In genomic region chr1:57146100-57146499, GRCh38 we compare ENCODE assay signal across 17 cellular contexts.
DNase-seq lines count a peak whose midpoint lies in the region; ATAC-seq and TF ChIP-seq lines count a peak whose summit lies in the region.
"Had no signal": no experiment of that assay in that cellular context is flagged by ENCODE, and none has a peak within 500 bp of the region (broad histone marks: within the 10 kb centered on the region; RNA-seq: fewer than 3 reads in every experiment).

No MANE protein-coding gene starts in this region.

- H3K9me3 Mint-ChIP-seq in T-helper 2 cell treated with Interferon-gamma antibody and Interleukin-4, amounts not matched to agents 5 μg/mL and 100 μg/mL, for 36 hours: no peaks in the 10 kb centered on the region
- no peaks in the 10 kb centered on the region for H3K9me3 Mint-ChIP-seq in osteocyte (ENCODE audit: unreplicated experiment)
- H3K9me3 Mint-ChIP-seq: CD8-positive, alpha-beta T cell; GM23338; IgD-negative memory B cell had no signal

- H3K27ac ChIP-seq in GM23248 (no peak overlapping the region), colonic mucosa (no peak overlapping the region)
- H3K27ac ChIP-seq: BLaER1 treated with 17β-estradiol and CSF1 and Interleukin-3, amounts not matched to agents 10 nM and 100 nM; HL-60 had no signal

- H3K4me1 Mint-ChIP-seq in T-helper 2 cell treated with Interferon-gamma antibody and Interleukin-4, amounts not matched to agents 5 μg/mL and 100 μg/mL, for 36 hours (ENCODE audit: low read depth): no peaks in the 10 kb centered on the region
- H3K4me1 Mint-ChIP-seq in osteocyte (ENCODE audit: unreplicated experiment): no peaks in the 10 kb centered on the region
- H3K4me1 Mint-ChIP-seq: B cell, GM23338, IgD-negative memory B cell had no signal

- no peaks in the 10 kb centered on the region for H3K9me3 ChIP-seq in GM23248 (ENCODE audit: low read depth)
- H3K9me3 ChIP-seq in colonic mucosa: no peaks in the 10 kb centered on the region
- H3K9me3 ChIP-seq: BLaER1 treated with 17β-estradiol and CSF1 and Interleukin-3, amounts not matched to agents 10 nM and 100 nM had no signal

- intact Hi-C loops in colonic mucosa (cut with DNase I): no loop called here

- peak; percentile 24 for DNase-seq in GM23248
- DNase-seq in fibroblast of peridontal ligament (ENCODE audit: extremely low read depth): peak; percentile 12
- no peak for DNase-seq in T-helper 2 cell treated with Interferon-gamma antibody and Interleukin-4, amounts not matched to agents 5 μg/mL and 100 μg/mL, for 36 hours (ENCODE audit: low spot score)
- DNase-seq in osteocyte (ENCODE audit: extremely low spot score, unreplicated experiment): no peak
- DNase-seq in colonic mucosa: no peak
- DNase-seq: Calu3; CD8-positive, alpha-beta T cell; DMS79 treated with DMSO at 0.1 percent for 48 hours; GF-D8; HCEC 1CT had no signal

- no peaks in the 10 kb centered on the region; the same call in 1 of the 2 replicates for H3F3A ChIP-seq in GM23248 (ENCODE audit: insufficient read depth)

- no peaks in the 10 kb centered on the region for H3K36me3 Mint-ChIP-seq in T-helper 2 cell treated with Interferon-gamma antibody and Interleukin-4, amounts not matched to agents 5 μg/mL and 100 μg/mL, for 36 hours (ENCODE audit: low read depth)
- H3K36me3 Mint-ChIP-seq in osteocyte (ENCODE audit: unreplicated experiment): no peaks in the 10 kb centered on the region
- H3K36me3 Mint-ChIP-seq: CD8-positive, alpha-beta T cell; IgD-negative memory B cell had no signal

- no peaks in the 10 kb centered on the region for H3K79me2 ChIP-seq in GM23248 (ENCODE audit: insufficient read depth)

- TF ChIP-seq CTCF in osteocyte (IDR thresholded peaks at IDR 0.05): no peak
- no peak for TF ChIP-seq CTCF in colonic mucosa (IDR thresholded peaks at IDR 0.05)

- no peak overlapping the region for H3K4me3 Mint-ChIP-seq in T-helper 2 cell treated with Interferon-gamma antibody and Interleukin-4, amounts not matched to agents 5 μg/mL and 100 μg/mL, for 36 hours
- H3K4me3 Mint-ChIP-seq in osteocyte (ENCODE audit: unreplicated experiment): no peak overlapping the region
- H3K4me3 Mint-ChIP-seq: B cell; CD8-positive, alpha-beta T cell; GM23338; IgD-negative memory B cell had no signal

- no peak overlapping the region for H3K27ac Mint-ChIP-seq in T-helper 2 cell treated with Interferon-gamma antibody and Interleukin-4, amounts not matched to agents 5 μg/mL and 100 μg/mL, for 36 hours
- H3K27ac Mint-ChIP-seq in osteocyte (ENCODE audit: unreplicated experiment): no peak overlapping the region
- H3K27ac Mint-ChIP-seq: B cell; CD8-positive, alpha-beta T cell; GM23338; IgD-negative memory B cell had no signal

- H3K36me3 ChIP-seq in GM23248 (ENCODE audit: low read depth) (no peaks in the 10 kb centered on the region), colonic mucosa (no peaks in the 10 kb centered on the region)

- no peak overlapping the region for H3K4me3 ChIP-seq in GM23248
- H3K4me3 ChIP-seq in colonic mucosa: no peak overlapping the region
- H3K4me3 ChIP-seq: BLaER1 treated with 17β-estradiol and CSF1 and Interleukin-3, amounts not matched to agents 10 nM and 100 nM; GM12878; GM23338 had no signal

- no peak overlapping the region for H2AFZ ChIP-seq in GM23248
- H2AFZ ChIP-seq: GM23338 had no signal

- H3K9me2 ChIP-seq in GM23248 (ENCODE audit: insufficient read depth): no peaks in the 10 kb centered on the region

- in situ Hi-C loops in GM23248 (cut with MboI): no loop called here

- H3K27me3 Mint-ChIP-seq in T-helper 2 cell treated with Interferon-gamma antibody and Interleukin-4, amounts not matched to agents 5 μg/mL and 100 μg/mL, for 36 hours (ENCODE audit: low read depth): no peaks in the 10 kb centered on the region
- H3K27me3 Mint-ChIP-seq in osteocyte (ENCODE audit: unreplicated experiment): no peaks in the 10 kb centered on the region
- H3K27me3 Mint-ChIP-seq: IgD-negative memory B cell had no signal

- 39 to 74% methylated on average over 2 of the region's 2 CpGs for WGBS in GM23248 (ENCODE audit: low coverage in 1 of 2, low lambda C conversion rate in 2 of 2, missing lambda C conversion rate in 2 of 2), 2 experiments

- no peaks in the 10 kb centered on the region for H4K20me1 ChIP-seq in GM23248 (ENCODE audit: insufficient read depth)
- H4K20me1 ChIP-seq: BLaER1 treated with 17β-estradiol and CSF1 and Interleukin-3, amounts not matched to agents 10 nM and 100 nM had no signal

- no peak overlapping the region for H3K9ac ChIP-seq in GM23248
- no peak overlapping the region for H3K9ac ChIP-seq in colonic mucosa (ENCODE audit: low read depth in 2 of 2, low read length in 2 of 2)
- H3K9ac ChIP-seq: BLaER1 treated with 17β-estradiol and CSF1 and Interleukin-3, amounts not matched to agents 10 nM and 100 nM had no signal

- H3K4me1 ChIP-seq in GM23248 (ENCODE audit: insufficient read depth): no peaks in the 10 kb centered on the region
- H3K4me1 ChIP-seq in colonic mucosa: no peaks in the 10 kb centered on the region
- H3K4me1 ChIP-seq: BLaER1 treated with 17β-estradiol and CSF1 and Interleukin-3, amounts not matched to agents 10 nM and 100 nM had no signal

- H3K27me3 ChIP-seq in GM23248 (replicated peaks; ENCODE audit: insufficient read depth) (no peaks in the 10 kb centered on the region), colonic mucosa (no peaks in the 10 kb centered on the region)
- H3K27me3 ChIP-seq: BLaER1 treated with 17β-estradiol and CSF1 and Interleukin-3, amounts not matched to agents 10 nM and 100 nM had no signal

- ATAC-seq in SK-N-SH treated with all-trans-retinoic acid at 6 μM for 48 hours: peak; percentile 43; the same call in 2 of the 3 replicates
- ATAC-seq: CD8-positive, alpha-beta T cell; GM12878; GM23338 had no signal

- no peak overlapping the region for H3K4me2 ChIP-seq in GM23248 (ENCODE audit: unreplicated experiment)
- H3K4me2 ChIP-seq: BLaER1 treated with 17β-estradiol and CSF1 and Interleukin-3, amounts not matched to agents 10 nM and 100 nM; GM23338 had no signal

TF ChIP-seq in SK-N-SH treated with all-trans-retinoic acid at 6 μM for 48 hours, 23 proteins besides CTCF, POLR2A, EP300 and RAD21:
- TF ChIP-seq TOX (CRISPR knock-in tag; IDR thresholded peaks at IDR 0.05; ENCODE audit: borderline replicate concordance) (no peak), ISL1 (CRISPR knock-in tag; IDR thresholded peaks at IDR 0.05) (peak; percentile 56), ZNF565 (CRISPR knock-in tag; conservative IDR thresholded peaks at IDR 0.05; ENCODE audit: low read depth) (no peak), ESRRG (CRISPR knock-in tag; IDR thresholded peaks at IDR 0.05) (no peak), ZFP3 (CRISPR knock-in tag; IDR thresholded peaks at IDR 0.05) (no peak)
TF ChIP-seq in SK-N-SH treated with all-trans-retinoic acid at 6 μM for 48 hours: peak in this region for 1.

Comparison
In these comparisons a context has a peak if more than half of its experiments do, and no peak if none do; other contexts are left out.
1. DNase-seq: peak in GM23248 (single experiment) and fibroblast of peridontal ligament (single experiment); none in T-helper 2 cell treated with Interferon-gamma antibody and Interleukin-4, amounts not matched to agents 5 μg/mL and 100 μg/mL, for 36 hours (single experiment), osteocyte (single experiment) and colonic mucosa (single experiment).